In the genomic region with DNA sequence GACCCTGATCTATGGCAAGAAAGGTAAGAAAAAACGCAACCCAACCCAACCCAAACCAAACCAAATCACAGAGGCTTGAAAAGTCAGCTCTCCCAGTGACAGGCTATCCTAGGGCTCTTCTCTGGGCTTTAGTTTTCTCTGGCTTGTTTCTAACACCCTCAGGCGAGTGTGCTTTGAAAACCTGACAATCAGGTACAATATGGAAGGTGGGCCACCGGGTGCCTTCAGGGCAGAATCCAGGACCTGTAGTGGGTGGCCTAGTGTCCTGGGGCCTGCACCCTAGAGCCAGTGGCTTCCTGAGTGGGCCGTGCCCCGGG, we compare ENCODE assay signal across 8 cellular contexts. TPM values are rescaled to one million over a fixed set of nuclear protein-coding genes. Genes with fewer than 3 reads are reported as not detected.
DNase-seq lines count a peak whose midpoint lies in the region; ATAC-seq and TF ChIP-seq lines count a peak whose summit lies in the region.

No MANE protein-coding gene starts in this region.

- peak overlapping the region; percentile 11 for H3K27ac Mint-ChIP-seq in activated naive CD4-positive, alpha-beta T cell treated with anti-CD3 and anti-CD28 coated beads, Interleukin-2, amount 10 ng/mL, durations not matched to agents 7 days and 5 days
- peak overlapping the region; percentile 89 for H3K27ac Mint-ChIP-seq in central memory CD8-positive, alpha-beta T cell (ENCODE audit: low read depth)

- peaks cover 33% of the 10 kb centered on the region for H3K27me3 Mint-ChIP-seq in activated naive CD4-positive, alpha-beta T cell treated with anti-CD3 and anti-CD28 coated beads, Interleukin-2, amount 10 ng/mL, durations not matched to agents 7 days and 5 days
- H3K27me3 Mint-ChIP-seq in central memory CD8-positive, alpha-beta T cell: no peaks in the 10 kb centered on the region

- peak overlapping the region; percentile 31 for H3K4me3 Mint-ChIP-seq in activated naive CD4-positive, alpha-beta T cell treated with anti-CD3 and anti-CD28 coated beads, Interleukin-2, amount 10 ng/mL, durations not matched to agents 7 days and 5 days
- H3K4me3 Mint-ChIP-seq in central memory CD8-positive, alpha-beta T cell: peak overlapping the region; percentile 86

- H3K27me3 ChIP-seq in mucosa of rectum (ENCODE audit: control insufficient read depth in 2 of 2, insufficient read depth in 2 of 2, low read length in 2 of 2) (no peaks in the 10 kb centered on the region), upper lobe of right lung (no peaks in the 10 kb centered on the region)

- H3K4me1 Mint-ChIP-seq in activated naive CD4-positive, alpha-beta T cell treated with anti-CD3 and anti-CD28 coated beads, Interleukin-2, amount 10 ng/mL, durations not matched to agents 7 days and 5 days: peaks cover 54% of the 10 kb centered on the region
- H3K4me1 Mint-ChIP-seq in central memory CD8-positive, alpha-beta T cell: peaks cover 14% of the 10 kb centered on the region

- no peak for TF ChIP-seq CTCF in upper lobe of right lung (IDR thresholded peaks at IDR 0.05)

- H3K4me3 ChIP-seq in mucosa of rectum (ENCODE audit: low read length in 2 of 2): no peak overlapping the region
- peak overlapping the region; percentile 52 for H3K4me3 ChIP-seq in upper lobe of right lung

- H3K4me1 ChIP-seq in mucosa of rectum (ENCODE audit: control insufficient read depth in 2 of 2, insufficient read depth in 2 of 2, low read length in 2 of 2) (peaks cover 4 to 11% of the 10 kb centered on the region in 2 donors), upper lobe of right lung (peaks cover 3% of the 10 kb centered on the region)

- no peaks in the 10 kb centered on the region for H3K9me3 Mint-ChIP-seq in activated naive CD4-positive, alpha-beta T cell treated with anti-CD3 and anti-CD28 coated beads, Interleukin-2, amount 10 ng/mL, durations not matched to agents 7 days and 5 days
- H3K9me3 Mint-ChIP-seq in central memory CD8-positive, alpha-beta T cell: no peaks in the 10 kb centered on the region

- no peak for ATAC-seq in central memory CD8-positive, alpha-beta T cell (replicated peaks; ENCODE audit: extremely low read depth, poor library complexity, severe bottlenecking)
- no peak for ATAC-seq in upper lobe of right lung
- ATAC-seq in HG02623 (IDR thresholded peaks at IDR 0.05; ENCODE audit: unreplicated experiment): no peak
- no peak for ATAC-seq in HG03045 (IDR thresholded peaks at IDR 0.05; ENCODE audit: unreplicated experiment)

- H3K9ac ChIP-seq in mucosa of rectum (ENCODE audit: low read depth in 1 of 2, low read length in 2 of 2): peak overlapping the region in 1 of 2 donors; percentile 8

- CTCF ChIA-PET in activated naive CD4-positive, alpha-beta T cell treated with anti-CD3 and anti-CD28 coated beads, Interleukin-2, amount 10 ng/mL, durations not matched to agents 7 days and 5 days (lab: Charles Lee): interaction anchor here (0.5 to 3.9 kb wide), 19 partner anchors 8 to 314 kb away, joined by 3 to 39 read pairs (median 4); a partner anchor contains a TSS

- H3K27ac ChIP-seq in mucosa of rectum (ENCODE audit: low read depth in 2 of 2, low read length in 2 of 2): peak overlapping the region; percentile 67 to 68
- H3K27ac ChIP-seq in upper lobe of right lung: peak overlapping the region; percentile 76

- no peaks in the 10 kb centered on the region for H3K9me3 ChIP-seq in mucosa of rectum (ENCODE audit: control insufficient read depth in 2 of 2, low read length in 2 of 2)
- H3K9me3 ChIP-seq in upper lobe of right lung: no peaks in the 10 kb centered on the region

- H3K36me3 ChIP-seq in mucosa of rectum (ENCODE audit: control insufficient read depth in 2 of 2, insufficient read depth in 2 of 2, low read length in 2 of 2) (no peaks in the 10 kb centered on the region), upper lobe of right lung (no peaks in the 10 kb centered on the region)

- no peak for DNase-seq in activated naive CD4-positive, alpha-beta T cell treated with anti-CD3 and anti-CD28 coated beads, Interleukin-2, amount 10 ng/mL, durations not matched to agents 7 days and 5 days
- DNase-seq in activated naive CD4-positive, alpha-beta T cell treated with anti-CD3 and anti-CD28 coated beads, Interleukin-2, amount 50 U/mL, for 16 hours: no peak
- DNase-seq in central memory CD8-positive, alpha-beta T cell (ENCODE audit: low spot score in 2 of 2): no peak
- DNase-seq in upper lobe of right lung (no peak), H4 (ENCODE audit: low spot score) (no peak)

- no peaks in the 10 kb centered on the region for H3K36me3 Mint-ChIP-seq in activated naive CD4-positive, alpha-beta T cell treated with anti-CD3 and anti-CD28 coated beads, Interleukin-2, amount 10 ng/mL, durations not matched to agents 7 days and 5 days
- peaks cover 2% of the 10 kb centered on the region for H3K36me3 Mint-ChIP-seq in central memory CD8-positive, alpha-beta T cell (ENCODE audit: insufficient read depth)

- intact Hi-C loops in upper lobe of right lung (cut with DNase I): loop anchor here (10.0 kb wide), 1 partner anchor 311 kb away; no protein-coding TSS in a partner anchor

RNA-seq across cellular contexts. Expression of a gene that starts 46.8 kb away (rescaled TPM):
- total RNA-seq in upper lobe of right lung: 97.1 TPM
- total RNA-seq in H4 (2014; rRNA removed; shearing (Covaris generic)): 28.0 and 38.3 TPM in 2 replicates
